Comparison of ENCODE assay signal across 20 cellular contexts in genomic region chr1:159929155-159930051, GRCh38. TPM values are rescaled to one million over a fixed set of nuclear protein-coding genes. Genes with fewer than 3 reads are reported as not detected.
DNase-seq lines count a peak whose midpoint lies in the region; ATAC-seq and TF ChIP-seq lines count a peak whose summit lies in the region.
"Had no signal": no experiment of that assay in that cellular context is flagged by ENCODE, and none has a peak within 500 bp of the region (broad histone marks: within the 10 kb centered on the region; RNA-seq: fewer than 3 reads in every experiment).

No MANE protein-coding gene starts in this region.

- H3K4me1 ChIP-seq in right cardiac atrium (ENCODE audit: control insufficient read depth, insufficient read depth, low read length) (peaks cover 2% of the 10 kb centered on the region), right atrium auricular region (peaks cover 0 to 11% of the 10 kb centered on the region in 2 donors), mucosa of descending colon (ENCODE audit: low read depth) (peaks cover 11% of the 10 kb centered on the region), testis (peaks cover 7% of the 10 kb centered on the region)
- H3K4me1 ChIP-seq: BE2C had no signal

- H3K9me3 ChIP-seq in right cardiac atrium (ENCODE audit: control insufficient read depth, low read length) (no peaks in the 10 kb centered on the region), right atrium auricular region (no peaks in the 10 kb centered on the region), mucosa of descending colon (no peaks in the 10 kb centered on the region), testis (no peaks in the 10 kb centered on the region)
- H3K9me3 ChIP-seq: BE2C had no signal

- H3K4me3 ChIP-seq in right cardiac atrium (ENCODE audit: low read length): no peak overlapping the region
- H3K4me3 ChIP-seq in right atrium auricular region: no peak overlapping the region
- no peak overlapping the region for H3K4me3 ChIP-seq in epithelial cell of esophagus (ENCODE audit: low read length)
- no peak overlapping the region for H3K4me3 ChIP-seq in mucosa of descending colon
- H3K4me3 ChIP-seq in testis: peak overlapping the region; percentile 4 to 55

- TF ChIP-seq CTCF in right atrium auricular region (IDR thresholded peaks at IDR 0.05): no peak
- no peak for TF ChIP-seq CTCF in epithelial cell of esophagus (IDR thresholded peaks at IDR 0.05; ENCODE audit: insufficient read depth, low read depth, low read length, missing control alignments)
- TF ChIP-seq CTCF in mucosa of descending colon (IDR thresholded peaks at IDR 0.05): no peak
- TF ChIP-seq CTCF in testis (IDR thresholded peaks at IDR 0.05): no peak

- no peak overlapping the region for H3K27ac ChIP-seq in right cardiac atrium (ENCODE audit: low read length)
- no peak overlapping the region for H3K27ac ChIP-seq in right atrium auricular region
- no peak overlapping the region for H3K27ac ChIP-seq in testis

- ATAC-seq in right cardiac atrium: no peak
- peak; percentile 1 for ATAC-seq in mucosa of descending colon
- ATAC-seq in HG02852 (IDR thresholded peaks at IDR 0.05; ENCODE audit: unreplicated experiment): no peak
- ATAC-seq: activated CD8-positive, alpha-beta memory T cell treated with anti-CD3 and anti-CD28 coated beads, Interleukin-2, amount 10 ng/mL, durations not matched to agents 7 days and 5 days; left cardiac atrium had no signal

- intact Hi-C loops in right cardiac atrium (cut with DNase I) (loop anchor here in 1 of 4 donors (10.0 kb wide), 1 partner anchor 75 kb away; no protein-coding TSS in a partner anchor), mucosa of descending colon (cut with DNase I, micrococcal nuclease) (no loop called here), testis (cut with DNase I; ENCODE audit: low total_unique reads) (no loop called here)

- H3K36me3 ChIP-seq in right atrium auricular region (no peaks in the 10 kb centered on the region), mucosa of descending colon (ENCODE audit: low read depth) (no peaks in the 10 kb centered on the region), testis (ENCODE audit: low read depth, missing control alignments) (no peaks in the 10 kb centered on the region)
- H3K36me3 ChIP-seq: BE2C had no signal

- DNase-seq in right cardiac atrium (peak; percentile 41 to 77 (median 73)), right atrium auricular region (ENCODE audit: low spot score) (no peak), epithelial cell of esophagus (ENCODE audit: low read depth) (peak; percentile 81), mucosa of descending colon (peak in 2 of 3 donors; percentile 61 to 62), testis (peak; percentile 64), H4 (ENCODE audit: low spot score) (no peak)
- DNase-seq in activated naive CD4-positive, alpha-beta T cell treated with anti-CD3 and anti-CD28 coated beads, Interleukin-2, amount 50 U/mL, for 16 hours: no peak
- DNase-seq: activated CD8-positive, alpha-beta memory T cell treated with anti-CD3 and anti-CD28 coated beads, Interleukin-2, amount 10 ng/mL, durations not matched to agents 7 days and 5 days; BE2C; Calu3; dermis blood vessel endothelial cell; hypothalamus; left cardiac atrium; NCI-H524; substantia nigra had no signal

- H3K27me3 ChIP-seq in right cardiac atrium (ENCODE audit: control insufficient read depth, insufficient read depth) (no peaks in the 10 kb centered on the region), right atrium auricular region (no peaks in the 10 kb centered on the region), testis (no peaks in the 10 kb centered on the region)

- 80% methylated on average over 48 of the region's 48 CpGs for WGBS in right cardiac atrium
- WGBS in testis, 2 donors: 65 to 77% methylated on average over 22 to 48 of the region's 48 CpGs

- TF ChIP-seq POLR2A in testis (IDR thresholded peaks at IDR 0.05): no peak

RNA-seq across cellular contexts. Expression of gene TAGLN2, which starts 4.1 kb away (rescaled TPM):
- total RNA-seq in right cardiac atrium (100 to 1,000 TPM; 117 to 253 (median 162) TPM), right atrium auricular region (100 to 1,000 TPM; 124 to 235 TPM), mucosa of descending colon (100 to 1,000 TPM; 137 to 296 (median 264) TPM), testis (100 to 1,000 TPM; 204 to 389 TPM)
- polyA plus RNA-seq in right cardiac atrium (186 TPM), testis (ENCODE audit: insufficient read depth, low read depth, low replicate concordance) (305 TPM)
- 444 and 497 TPM in 2 replicates for total RNA-seq in H4 (2014; rRNA removed; shearing (Covaris generic))

RNA-seq across cellular contexts. Expression of gene IGSF9, which starts 16.0 kb away (rescaled TPM):
- 1 to 10 TPM in 3 of 4 donors, under 1 TPM in 1; 0.17 to 2.7 (median 2.3) TPM for total RNA-seq in right cardiac atrium
- polyA plus RNA-seq in right cardiac atrium: 1.3 TPM
- total RNA-seq in right atrium auricular region: 1 to 10 TPM; 2.0 to 5.4 TPM
- total RNA-seq in mucosa of descending colon: 10 to 100 TPM; 21.5 to 70.8 (median 25.9) TPM
- 10 to 100 TPM in 1 of 2 donors, 1 to 10 TPM in 1; 4.8 to 10.2 TPM for total RNA-seq in testis
- 7.9 TPM for polyA plus RNA-seq in testis (ENCODE audit: insufficient read depth, low read depth, low replicate concordance)
- 0.47 and 0.52 TPM in 2 replicates for total RNA-seq in H4 (2014; rRNA removed; shearing (Covaris generic))
- total RNA-seq: activated CD8-positive, alpha-beta memory T cell treated with anti-CD3 and anti-CD28 coated beads, Interleukin-2, amount 10 ng/mL, durations not matched to agents 7 days and 5 days; dermis blood vessel endothelial cell; mononuclear cell had no signal

RNA-seq across cellular contexts. Expression of gene SLAMF9, which starts 24.6 kb away (rescaled TPM):
- not detected for total RNA-seq in right cardiac atrium
- polyA plus RNA-seq in right cardiac atrium: not detected
- total RNA-seq in right atrium auricular region: not detected
- total RNA-seq in mucosa of descending colon: not detected
- total RNA-seq in testis: 1 to 10 TPM in 1 of 2 donors, not detected in 1; 2.0 TPM
- polyA plus RNA-seq in testis (ENCODE audit: insufficient read depth, low read depth, low replicate concordance): 0.74 TPM
- 2.2 TPM in 1 of 2 replicates, not detected in the other for total RNA-seq in H4 (2014; rRNA removed; shearing (Covaris generic))
- total RNA-seq: activated CD8-positive, alpha-beta memory T cell treated with anti-CD3 and anti-CD28 coated beads, Interleukin-2, amount 10 ng/mL, durations not matched to agents 7 days and 5 days; Calu3; Daoy; dermis blood vessel endothelial cell; epithelial cell of proximal tubule; frontal cortex had no signal

RNA-seq across cellular contexts. Expression of gene CFAP45, which starts 29.4 kb away (rescaled TPM):
- total RNA-seq in right cardiac atrium: 1 to 10 TPM; 3.4 to 5.6 (median 3.9) TPM
- 9.4 TPM for polyA plus RNA-seq in right cardiac atrium
- 1 to 10 TPM in 1 of 2 donors, under 1 TPM in 1; 0.86 to 1.3 TPM for total RNA-seq in right atrium auricular region
- total RNA-seq in mucosa of descending colon: under 1 TPM in 2 of 3 donors, not detected in 1; 0.36 to 0.57 TPM
- total RNA-seq in testis: 10 to 100 TPM; 13.0 to 30.4 TPM
- 59.6 TPM for polyA plus RNA-seq in testis (ENCODE audit: insufficient read depth, low read depth, low replicate concordance)
- 0.21 and 0.62 TPM in 2 replicates for total RNA-seq in H4 (2014; rRNA removed; shearing (Covaris generic))

Comparison
In these comparisons a context has a peak if more than half of its experiments do, and no peak if none do; other contexts are left out.
1. DNase-seq: peak in right cardiac atrium (3 of 3), epithelial cell of esophagus (single experiment), mucosa of descending colon (2 of 3) and testis (single experiment); none in right atrium auricular region (single experiment), H4 (single experiment) and activated naive CD4-positive, alpha-beta T cell treated with anti-CD3 and anti-CD28 coated beads, Interleukin-2, amount 50 U/mL, for 16 hours (single experiment).
2. H3K4me3 ChIP-seq: peak in testis (2 of 2); none in right cardiac atrium (single experiment), right atrium auricular region (0 of 2), epithelial cell of esophagus (single experiment) and mucosa of descending colon (single experiment).